8 cellular contexts compared by ENCODE assay signal in genomic region chr12:45745861-45746277, GRCh38. TPM values are rescaled to one million over a fixed set of nuclear protein-coding genes. Genes with fewer than 3 reads are reported as not detected.
A peak's percentile ranks its signal among the peaks of the same experiment; 100 is the strongest.
DNase-seq lines count a peak whose midpoint lies in the region; ATAC-seq, FAIRE-seq and TF ChIP-seq lines count a peak whose summit lies in the region.

No MANE protein-coding gene starts in this region.

- H3K9me3 Mint-ChIP-seq in CD8-positive, alpha-beta T cell: no peaks in the 10 kb centered on the region

- peaks cover 27% of the 10 kb centered on the region for H3K36me3 Mint-ChIP-seq in CD8-positive, alpha-beta T cell

- DNase-seq in CD8-positive, alpha-beta T cell: no peak
- DNase-seq in GM12878 (ENCODE audit: low read depth, low spot score) (no peak), lower lobe of right lung (no peak), UCSD-AML1 (lab: John Stamatoyannopoulos, UW; ENCODE audit: unreplicated experiment) (no peak)
- no peak for DNase-seq in stimulated activated CD8-positive, alpha-beta memory T cell treated with anti-CD3 and anti-CD28 coated beads, Interleukin-4, amount 100 ng/mL, for 48 hours

- no peak overlapping the region for H3K9ac ChIP-seq in GM12878 (ENCODE audit: control insufficient read depth, insufficient read depth, low read length)

- no peak overlapping the region for H3K4me2 ChIP-seq in GM12878 (ENCODE audit: control insufficient read depth, insufficient read depth)

- TF ChIP-seq CTCF in CD8-positive, alpha-beta T cell (IDR thresholded peaks at IDR 0.05): peak; percentile 57
- TF ChIP-seq CTCF in LNCAP (IDR thresholded peaks at IDR 0.05): peak; percentile 50; the same call in 1 of the 2 replicates
- TF ChIP-seq CTCF in GM12878 (IDR thresholded peaks at IDR 0.05 in 2 of 3, conservative IDR thresholded peaks at IDR 0.05 in 1 of 3; ENCODE audit: control insufficient read depth in 2 of 3, extremely low read depth in 1 of 3, insufficient read depth in 1 of 3, low read depth in 3 of 3, low read length in 3 of 3): peak in 2 of 3 experiments; percentile 30 to 38; a peak in 3 of 6 replicates
- peak; percentile 42 for TF ChIP-seq CTCF in lower lobe of right lung (IDR thresholded peaks at IDR 0.05)

- no TSS peak for BruUV-seq in GM12878 (replicated peaks; lab: Mats Ljungman, UMichigan)

- H3K27ac Mint-ChIP-seq in CD8-positive, alpha-beta T cell: no peak overlapping the region

- CTCF ChIA-PET in CD8-positive, alpha-beta T cell (lab: Charles Lee): interaction anchor here (0.7 to 5.2 kb wide), 7 partner anchors 17 to 202 kb away, joined by 3 to 33 read pairs (median 5); no protein-coding TSS in a partner anchor
- CTCF ChIA-PET in GM12878 (lab: Yijun Ruan, JAX): interaction anchor here (0.6 to 4.5 kb wide), 9 partner anchors 11 to 201 kb away, joined by 3 to 53 read pairs (median 3); no protein-coding TSS in a partner anchor

- peaks cover 6% of the 10 kb centered on the region for H3K4me1 ChIP-seq in CD8-positive, alpha-beta T cell (ENCODE audit: insufficient read depth, low read length)
- H3K4me1 ChIP-seq in GM12878 (ENCODE audit: control insufficient read depth, insufficient read depth, low read length) (no peaks in the 10 kb centered on the region), lower lobe of right lung (peaks cover 4% of the 10 kb centered on the region)

- peaks cover 57% of the 10 kb centered on the region for H3K79me2 ChIP-seq in GM12878 (ENCODE audit: control insufficient read depth, insufficient read depth, low read length)

- TF ChIP-seq RAD21 in GM12878 (IDR thresholded peaks at IDR 0.05; ENCODE audit: insufficient read depth, low read depth, low read length): no peak

- H4K20me1 ChIP-seq in GM12878 (ENCODE audit: control insufficient read depth, insufficient read depth): no peaks in the 10 kb centered on the region; the same call in 1 of the 2 replicates

- H3K9me3 ChIP-seq in CD8-positive, alpha-beta T cell (ENCODE audit: low read length): no peaks in the 10 kb centered on the region
- peaks cover 14% of the 10 kb centered on the region; the same call in 2 of the 3 replicates for H3K9me3 ChIP-seq in GM12878 (replicated peaks; ENCODE audit: control insufficient read depth, insufficient read depth, low read length)
- no peaks in the 10 kb centered on the region for H3K9me3 ChIP-seq in lower lobe of right lung

- no peaks in the 10 kb centered on the region for H3K27me3 Mint-ChIP-seq in CD8-positive, alpha-beta T cell (ENCODE audit: low read depth)

- H3K4me3 Mint-ChIP-seq in CD8-positive, alpha-beta T cell: no peak overlapping the region

- POLR2A ChIA-PET in CD8-positive, alpha-beta T cell (lab: Charles Lee): interaction anchor here (0.6 to 5.7 kb wide), 3 partner anchors 17 to 202 kb away, joined by 3 to 44 read pairs (median 3); partner anchors contain the start of gene ARID2
- POLR2A ChIA-PET in GM12878 (lab: Charles Lee): interaction anchor here (0.7 to 0.9 kb wide), 3 partner anchors 13 to 1032 kb away, joined by 3 to 4 read pairs (median 3); no protein-coding TSS in a partner anchor

- no peak overlapping the region for H3K27ac ChIP-seq in CD8-positive, alpha-beta T cell (ENCODE audit: low read depth, low read length)
- H3K27ac ChIP-seq in GM12878 (ENCODE audit: control insufficient read depth, insufficient read depth) (no peak overlapping the region), lower lobe of right lung (no peak overlapping the region)

- no peak overlapping the region for H3K4me3 ChIP-seq in CD8-positive, alpha-beta T cell (ENCODE audit: low read depth, low read length)
- no peak overlapping the region for H3K4me3 ChIP-seq in GM12878
- H3K4me3 ChIP-seq in lower lobe of right lung: no peak overlapping the region

- FAIRE-seq in GM12878 (lab: Jason Lieb, UNC): no peak

- H3K27me3 ChIP-seq in CD8-positive, alpha-beta T cell (ENCODE audit: insufficient read depth, low read length): no peaks in the 10 kb centered on the region
- H3K27me3 ChIP-seq in GM12878 (replicated peaks in 1 of 2; ENCODE audit: control insufficient read depth in 2 of 2, insufficient read depth in 2 of 2, low read length in 1 of 2) (no peaks in the 10 kb centered on the region), lower lobe of right lung (ENCODE audit: low read depth) (no peaks in the 10 kb centered on the region)

- H3K36me3 ChIP-seq in CD8-positive, alpha-beta T cell (ENCODE audit: insufficient read depth, low read length): no peaks in the 10 kb centered on the region
- no peaks in the 10 kb centered on the region; a peak in 1 of 4 replicates for H3K36me3 ChIP-seq in GM12878 (ENCODE audit: control insufficient read depth in 2 of 2, insufficient read depth in 2 of 2, low read length in 1 of 2)
- no peaks in the 10 kb centered on the region for H3K36me3 ChIP-seq in lower lobe of right lung

- peak; percentile 80 for ATAC-seq in CD8-positive, alpha-beta T cell
- ATAC-seq in GM12878 (peak; percentile 76), lower lobe of right lung (peak; percentile 29 to 67), HG03565 (IDR thresholded peaks at IDR 0.05; ENCODE audit: unreplicated experiment) (no peak), GM18867 (IDR thresholded peaks at IDR 0.05; ENCODE audit: unreplicated experiment) (no peak)

- H2AFZ ChIP-seq in GM12878 (ENCODE audit: control insufficient read depth, low read depth, low read length): no peak overlapping the region

- in situ Hi-C loops in GM12878 (cut with MboI): no loop called here

- TF ChIP-seq POLR2A in GM12878 (IDR thresholded peaks at IDR 0.05; ENCODE audit: low read depth, low read length): no peak

- H3K4me1 Mint-ChIP-seq in CD8-positive, alpha-beta T cell (ENCODE audit: low read depth): peaks cover 66% of the 10 kb centered on the region

- SMC1A ChIA-PET in GM12878 (lab: Charles Lee; ENCODE audit: uncharacterized antibody, unreplicated experiment): interaction anchor here (0.6 to 5.5 kb wide), 5 partner anchors 9 to 1944 kb away, joined by 4 to 32 read pairs (median 8); no protein-coding TSS in a partner anchor

- intact Hi-C loops in CD8-positive, alpha-beta T cell (cut with DNase I, micrococcal nuclease): loop anchor here (1.0 to 2.0 kb wide), 6 partner anchors 15 to 203 kb away; partner anchors contain the start of gene ARID2 (in 1 of the 2)
- intact Hi-C loops in GM12878 (cut with micrococcal nuclease; ENCODE audit: unreplicated experiment) (loop anchor here (5.0 kb wide), 1 partner anchor 204 kb away; no protein-coding TSS in a partner anchor), lower lobe of right lung (cut with DNase I) (no loop called here)

- no peak for TF ChIP-seq EP300 in GM12878 (IDR thresholded peaks at IDR 0.05; ENCODE audit: borderline replicate concordance in 1 of 2, control insufficient read depth in 1 of 2, low read depth in 2 of 2, low read length in 2 of 2)

- RAD21 ChIA-PET in GM12878 (lab: Charles Lee; ENCODE audit: unreplicated experiment): interaction anchor here (0.6 to 2.7 kb wide), 6 partner anchors 9 to 1024 kb away, joined by 3 to 17 read pairs (median 3); no protein-coding TSS in a partner anchor

- 92% methylated on average over 1 of the region's 1 CpG for WGBS in GM12878 (ENCODE audit: insufficient coverage, insufficient replicate concordance, low lambda C conversion rate, missing lambda C conversion rate)

TF ChIP-seq in GM12878, 131 proteins besides CTCF, POLR2A, EP300 and RAD21:
- TF ChIP-seq ZNF384 (IDR thresholded peaks at IDR 0.05; ENCODE audit: borderline replicate concordance, low read depth, low read length) (peak; percentile 76), CEBPZ (IDR thresholded peaks at IDR 0.05; ENCODE audit: low read depth, low read length) (no peak), SMAD5 (IDR thresholded peaks at IDR 0.05; ENCODE audit: low read depth) (no peak), SMC3 (IDR thresholded peaks at IDR 0.05; ENCODE audit: borderline replicate concordance, low read length) (peak; percentile 21; the same call in 1 of the 2 replicates)

RNA-seq across cellular contexts. Expression of gene ARID2, which starts 16.4 kb away (rescaled TPM):
- total RNA-seq in CD8-positive, alpha-beta T cell: 10 to 100 TPM; 47.9 to 49.7 TPM
- total RNA-seq in GM12878 (2013; cell fraction: nucleolus; rRNA removed): 223 and 230 TPM in 2 replicates
- total RNA-seq in GM12878 (2014; rRNA removed) (20.6 and 20.7 TPM in 2 replicates), GM12878 (2014; rRNA removed; fragmentation: Illumina TruSeq; extraction: Trizol) (23.3 and 24.2 TPM in 2 replicates), GM12878 (2021) (19.8 and 21.3 TPM in 2 replicates), lower lobe of right lung (26.3 TPM)
- 3.8 TPM for polyA plus RNA-seq in GM12878 (2011; ENCODE audit: low read depth)
- polyA plus RNA-seq in GM12878 (2011; rRNA removed) (29.8 and 30.2 TPM in 2 replicates), GM12878 (2014; fragmentation: Illumina TruSeq; extraction: Trizol) (13.5 and 13.6 TPM in 2 replicates), GM12878 (2014; fragmentation: Nextera tagmentation; extraction: Ambion mirVana) (10 to 100 TPM in 1 of 2 experiments, 1 to 10 TPM in 1; 9.7 to 24.7 TPM), GM12878 (2014; rRNA removed) (8.5 and 9.2 TPM in 2 replicates), GM12878 (2016; fragmentation: Nextera tagmentation; extraction: Ambion mirVana) (10 to 100 TPM; 16.5 to 20.0 TPM)
- polyA plus RNA-seq in GM12878 (2011; cell fraction: cytosol; rRNA removed): 18.6 and 19.1 TPM in 2 replicates
- polyA plus RNA-seq in GM12878 (2011; cell fraction: nucleus; rRNA removed): 29.1 and 41.0 TPM in 2 replicates
- polyA plus RNA-seq in GM12878 (2012): 5.5 and 5.6 TPM in 2 replicates
- polyA minus RNA-seq in GM12878 (2011; rRNA and poly(A)+ RNA removed): 103 and 134 TPM in 2 replicates
- polyA minus RNA-seq in GM12878 (2011; cell fraction: cytosol; rRNA and poly(A)+ RNA removed): 21.1 and 27.6 TPM in 2 replicates
- polyA minus RNA-seq in GM12878 (2011; cell fraction: nucleus; rRNA and poly(A)+ RNA removed): 91.2 and 134 TPM in 2 replicates

Comparison
In these comparisons a context has a peak if more than half of its experiments do, and no peak if none do; other contexts are left out.
1. ATAC-seq: peak in CD8-positive, alpha-beta T cell (single experiment), GM12878 (single experiment) and lower lobe of right lung (2 of 2); none in HG03565 (single experiment) and GM18867 (single experiment).
2. Peak in every context shown above with its lines, with median percentiles within 50 percentile points of each other: CTCF ChIP-seq.